ENCODE assay signal across 1 cellular context in the genomic region with DNA sequence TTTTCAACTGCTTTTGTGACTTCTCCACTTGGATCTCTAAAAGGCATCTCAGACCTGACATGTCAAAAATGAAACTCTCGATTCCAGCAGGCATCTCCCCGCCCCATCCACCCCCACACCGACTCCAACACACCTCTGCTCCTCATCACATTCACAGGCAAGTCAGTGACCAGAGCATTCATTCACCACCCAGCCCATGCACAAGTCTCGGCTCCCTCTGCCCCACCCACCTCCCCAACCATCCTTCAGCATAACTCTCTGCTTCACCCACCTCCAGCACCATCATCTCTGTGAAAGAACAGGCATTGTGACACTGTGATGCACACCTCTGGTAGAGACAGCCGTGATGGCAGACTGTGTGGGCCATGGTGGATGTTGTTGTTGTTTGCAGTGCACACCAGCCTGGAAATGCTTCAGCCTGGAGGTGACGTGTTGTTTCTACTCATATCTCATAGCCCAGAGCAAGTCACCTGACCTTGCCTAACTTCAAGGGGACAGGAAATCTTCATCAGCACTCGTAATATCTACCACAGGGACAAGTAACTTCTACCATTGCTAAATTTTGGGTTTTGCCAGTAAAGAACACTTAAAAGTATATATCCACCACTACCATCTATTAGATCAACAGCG.
TF ChIP-seq lines count a peak whose summit lies in the region.

No MANE protein-coding gene starts in this region.

TF ChIP-seq in H1, 55 proteins besides CTCF, POLR2A, EP300 and RAD21 (continued from another document):
- TF ChIP-seq MAFK (IDR thresholded peaks at IDR 0.05; ENCODE audit: low read depth, low read length) (no peak), TCF12 (IDR thresholded peaks at IDR 0.05; ENCODE audit: low read depth, low read length) (no peak), BRCA1 (IDR thresholded peaks at IDR 0.05; ENCODE audit: low read depth, low read length) (no peak), KDM1A (IDR thresholded peaks at IDR 0.05; ENCODE audit: borderline replicate concordance, low read length) (no peak), RNF2 (IDR thresholded peaks at IDR 0.05; ENCODE audit: borderline replicate concordance, low read depth, low read length, missing control alignments, poor library complexity, severe bottlenecking) (no peak), HDAC2 (IDR thresholded peaks at IDR 0.05; ENCODE audit: borderline replicate concordance in 1 of 2, low read depth in 2 of 2, low read length in 2 of 2) (no peak), ZNF274 (IDR thresholded peaks at IDR 0.05; ENCODE audit: borderline replicate concordance, extremely low read depth, low read length) (no peak), JUN (IDR thresholded peaks at IDR 0.05; ENCODE audit: low read depth, low read length) (no peak), BCL11A (IDR thresholded peaks at IDR 0.05; ENCODE audit: low read depth in 2 of 2, low read length in 2 of 2) (no peak)
